9 cellular contexts compared by ENCODE assay signal in the genomic region with DNA sequence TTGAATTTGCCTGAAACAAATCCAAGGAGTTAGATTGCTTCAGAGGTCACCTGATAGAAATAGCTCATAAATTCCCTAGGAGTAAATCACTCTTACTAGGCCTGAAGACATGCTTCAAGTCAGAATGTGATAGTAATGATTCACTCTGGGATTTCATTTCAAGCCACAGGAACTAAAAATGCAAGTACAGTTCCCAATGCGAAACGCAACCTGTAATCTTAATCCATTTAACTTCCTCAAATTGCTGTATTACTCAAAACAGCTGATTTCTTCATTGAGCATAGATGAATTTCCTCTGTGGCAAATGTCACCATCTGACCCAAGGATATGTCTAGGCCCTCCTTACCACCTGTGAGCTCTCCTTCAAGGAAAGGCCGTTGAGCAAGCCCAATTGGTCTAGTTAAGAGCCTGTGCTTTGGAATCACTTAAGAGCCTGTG. TPM values are rescaled to one million over a fixed set of nuclear protein-coding genes. Genes with fewer than 3 reads are reported as not detected.
DNase-seq lines count a peak whose midpoint lies in the region; ATAC-seq and TF ChIP-seq lines count a peak whose summit lies in the region.
"Had no signal": no experiment of that assay in that cellular context is flagged by ENCODE, and none has a peak within 500 bp of the region (broad histone marks: within the 10 kb centered on the region; RNA-seq: fewer than 3 reads in every experiment).

No MANE protein-coding gene starts in this region.

- H3K27me3 ChIP-seq in BJ (ENCODE audit: control insufficient read depth, insufficient read depth, low read length), result no peaks in the 10 kb centered on the region
- H3K27me3 ChIP-seq in mammary epithelial cell (ENCODE audit: insufficient read depth, low read length), result no peaks in the 10 kb centered on the region
- no peaks in the 10 kb centered on the region for H3K27me3 ChIP-seq in ovary
- H3K27me3 ChIP-seq: cardiac muscle cell had no signal

- H3K36me3 Mint-ChIP-seq in activated T-helper 1 cell treated with anti-CD3 and anti-CD28 coated beads, Interleukin-12 subunit alpha, Interleukin-12 subunit beta, Interleukin-2, Interleukin-4 antibody, amounts not matched to agents 30 ng/mL and 10 ng/mL and 1 ng/mL, durations not matched to agents 14 hours and 24 hours and 36 hours (ENCODE audit: low read depth), result no peaks in the 10 kb centered on the region
- H3K36me3 Mint-ChIP-seq in effector memory CD8-positive, alpha-beta T cell (ENCODE audit: insufficient read depth), result no peaks in the 10 kb centered on the region

- POLR2A ChIA-PET in BJ (lab: Charles Lee), result interaction anchor here (0.6 to 0.7 kb wide), 3 partner anchors 25 to 66 kb away, joined by 3 to 4 read pairs (median 4); no protein-coding TSS in a partner anchor

- H3K27me3 Mint-ChIP-seq in activated T-helper 1 cell treated with anti-CD3 and anti-CD28 coated beads, Interleukin-12 subunit alpha, Interleukin-12 subunit beta, Interleukin-2, Interleukin-4 antibody, amounts not matched to agents 30 ng/mL and 10 ng/mL and 1 ng/mL, durations not matched to agents 14 hours and 24 hours and 36 hours (ENCODE audit: insufficient read depth), result peaks cover 32% of the 10 kb centered on the region
- no peaks in the 10 kb centered on the region for H3K27me3 Mint-ChIP-seq in effector memory CD8-positive, alpha-beta T cell

- H3K4me1 ChIP-seq in mammary epithelial cell (ENCODE audit: insufficient read depth, low read length) (no peaks in the 10 kb centered on the region), ovary (ENCODE audit: insufficient read depth) (no peaks in the 10 kb centered on the region)

- CTCF ChIA-PET in BJ (lab: Yijun Ruan, JAX) (no interaction called here), mammary epithelial cell (lab: Charles Lee; ENCODE audit: low non-redundant PET) (no interaction called here)

- H3K36me3 ChIP-seq in BJ (ENCODE audit: control insufficient read depth, insufficient read depth, low read length) (no peaks in the 10 kb centered on the region), mammary epithelial cell (ENCODE audit: insufficient read depth, low read length) (no peaks in the 10 kb centered on the region), ovary (no peaks in the 10 kb centered on the region)
- H3K36me3 ChIP-seq: cardiac muscle cell had no signal

- no peaks in the 10 kb centered on the region for H4K20me1 ChIP-seq in mammary epithelial cell (ENCODE audit: insufficient read depth, low read length)

- no peak overlapping the region for H2AFZ ChIP-seq in mammary epithelial cell (ENCODE audit: low read depth, low read length)

- no peak overlapping the region for H3K4me2 ChIP-seq in mammary epithelial cell (ENCODE audit: insufficient read depth, low read depth, low read length)

- H3K9me3 ChIP-seq in mammary epithelial cell (replicated peaks; ENCODE audit: insufficient read depth, low read length) (no peaks in the 10 kb centered on the region), ovary (no peaks in the 10 kb centered on the region)

- no peak overlapping the region for H3K27ac ChIP-seq in mammary epithelial cell (ENCODE audit: insufficient read depth, low read depth, low read length)
- H3K27ac ChIP-seq in ovary, result no peak overlapping the region
- H3K27ac ChIP-seq: cardiac muscle cell had no signal

- no peak overlapping the region for H3K9ac ChIP-seq in mammary epithelial cell (ENCODE audit: insufficient read depth, low read length)

- no peaks in the 10 kb centered on the region for H3K79me2 ChIP-seq in mammary epithelial cell (ENCODE audit: insufficient read depth, low read length)

- peaks cover 23% of the 10 kb centered on the region for H3K4me1 Mint-ChIP-seq in activated T-helper 1 cell treated with anti-CD3 and anti-CD28 coated beads, Interleukin-12 subunit alpha, Interleukin-12 subunit beta, Interleukin-2, Interleukin-4 antibody, amounts not matched to agents 30 ng/mL and 10 ng/mL and 1 ng/mL, durations not matched to agents 14 hours and 24 hours and 36 hours (ENCODE audit: low read depth)
- H3K4me1 Mint-ChIP-seq in effector memory CD8-positive, alpha-beta T cell (ENCODE audit: low read depth in 2 of 2), result no peaks in the 10 kb centered on the region

- TF ChIP-seq CTCF in BJ (IDR thresholded peaks at IDR 0.05; ENCODE audit: insufficient read depth, low read depth, low read length) (no peak), mammary epithelial cell (conservative IDR thresholded peaks at IDR 0.05 in 1 of 2, IDR thresholded peaks at IDR 0.05 in 1 of 2; ENCODE audit: extremely low read depth in 1 of 2, insufficient read depth in 1 of 2, low read depth in 1 of 2, low read length in 2 of 2) (no peak), ovary (IDR thresholded peaks at IDR 0.05) (no peak)

- H3K4me3 ChIP-seq in BJ (ENCODE audit: low read depth, low read length) (no peak overlapping the region), mammary epithelial cell (replicated peaks in 1 of 3; ENCODE audit: insufficient read depth in 1 of 3, low read depth in 2 of 3, low read length in 3 of 3) (no peak overlapping the region), ovary (no peak overlapping the region)
- H3K4me3 ChIP-seq: cardiac muscle cell had no signal

- in situ Hi-C loops in mammary epithelial cell (cut with MboI; ENCODE audit: low sequenced_read_pairs in 2 of 2), result no loop called here

- dilution Hi-C loops in mammary epithelial cell (cut with HindIII; ENCODE audit: low sequenced_read_pairs), result no loop called here

- no TSS peak for BruUV-seq in mammary epithelial cell (replicated peaks; lab: Mats Ljungman, UMichigan)

- TF ChIP-seq POLR2A in ovary (IDR thresholded peaks at IDR 0.05), result no peak

- H3K27ac Mint-ChIP-seq in activated T-helper 1 cell treated with anti-CD3 and anti-CD28 coated beads, Interleukin-12 subunit alpha, Interleukin-12 subunit beta, Interleukin-2, Interleukin-4 antibody, amounts not matched to agents 30 ng/mL and 10 ng/mL and 1 ng/mL, durations not matched to agents 14 hours and 24 hours and 36 hours, result no peak overlapping the region
- H3K27ac Mint-ChIP-seq in effector memory CD8-positive, alpha-beta T cell, result no peak overlapping the region

- intact Hi-C loops in mammary epithelial cell (cut with micrococcal nuclease), result no loop called here
- intact Hi-C loops in activated T-helper 1 cell treated with anti-CD3 and anti-CD28 coated beads, Interleukin-12 subunit alpha, Interleukin-12 subunit beta, Interleukin-2, Interleukin-4 antibody, amounts not matched to agents 30 ng/mL and 10 ng/mL and 1 ng/mL, durations not matched to agents 14 hours and 24 hours and 36 hours (cut with micrococcal nuclease), result loop anchor here (1.0 to 2.0 kb wide), 9 partner anchors 8 to 121 kb away; no protein-coding TSS in a partner anchor
- intact Hi-C loops in ovary (cut with DNase I), result no loop called here

- no peak overlapping the region for H3K4me3 Mint-ChIP-seq in activated T-helper 1 cell treated with anti-CD3 and anti-CD28 coated beads, Interleukin-12 subunit alpha, Interleukin-12 subunit beta, Interleukin-2, Interleukin-4 antibody, amounts not matched to agents 30 ng/mL and 10 ng/mL and 1 ng/mL, durations not matched to agents 14 hours and 24 hours and 36 hours
- no peak overlapping the region for H3K4me3 Mint-ChIP-seq in effector memory CD8-positive, alpha-beta T cell

- TF ChIP-seq EP300 in ovary (IDR thresholded peaks at IDR 0.05), result no peak

- 84% methylated on average over 3 of the region's 3 CpGs for WGBS in mammary epithelial cell (ENCODE audit: low coverage, missing lambda C conversion rate)
- 56 to 92% (median 91%) methylated on average over 3 of the region's 3 CpGs for WGBS in ovary, 3 donors

- peak; percentile 67 for ATAC-seq in GM19455 (IDR thresholded peaks at IDR 0.05; ENCODE audit: unreplicated experiment)
- peak; percentile 77 for ATAC-seq in HG03460 (IDR thresholded peaks at IDR 0.05; ENCODE audit: unreplicated experiment)
- ATAC-seq in effector memory CD8-positive, alpha-beta T cell (replicated peaks), result no peak

- DNase-seq in BJ (ENCODE audit: low read depth), result peak; percentile 70
- peak; percentile 80 for DNase-seq in mammary epithelial cell
- DNase-seq in activated T-helper 1 cell treated with anti-CD3 and anti-CD28 coated beads, Interleukin-12 subunit alpha, Interleukin-12 subunit beta, Interleukin-2, Interleukin-4 antibody, amounts not matched to agents 30 ng/mL and 10 ng/mL and 1 ng/mL, durations not matched to agents 14 hours and 24 hours and 36 hours (ENCODE audit: low spot score), result no peak
- DNase-seq in NCI-H82 treated with DMSO at 0.1 percent for 48 hours (lab: John Stamatoyannopoulos, UW; ENCODE audit: unreplicated experiment), result no peak
- DNase-seq in effector memory CD8-positive, alpha-beta T cell, result no peak
- DNase-seq in ovary, result no peak

- no peaks in the 10 kb centered on the region for H3K9me3 Mint-ChIP-seq in activated T-helper 1 cell treated with anti-CD3 and anti-CD28 coated beads, Interleukin-12 subunit alpha, Interleukin-12 subunit beta, Interleukin-2, Interleukin-4 antibody, amounts not matched to agents 30 ng/mL and 10 ng/mL and 1 ng/mL, durations not matched to agents 14 hours and 24 hours and 36 hours
- H3K9me3 Mint-ChIP-seq in effector memory CD8-positive, alpha-beta T cell, result no peaks in the 10 kb centered on the region

RNA-seq across cellular contexts. Expression of gene IL6ST, which starts 32.1 kb away (rescaled TPM):
- polyA plus RNA-seq in BJ (2011; rRNA removed), result 167 and 330 TPM in 2 replicates
- 206 and 254 TPM in 2 replicates for polyA minus RNA-seq in BJ (2011; rRNA and poly(A)+ RNA removed)
- total RNA-seq in mammary epithelial cell, result 100 to 1,000 TPM; 103 to 108 TPM
- polyA plus RNA-seq in mammary epithelial cell, result 54.0 TPM
- 172 TPM for polyA minus RNA-seq in mammary epithelial cell
- total RNA-seq in activated T-helper 1 cell treated with anti-CD3 and anti-CD28 coated beads, Interleukin-12 subunit alpha, Interleukin-12 subunit beta, Interleukin-2, Interleukin-4 antibody, amounts not matched to agents 30 ng/mL and 10 ng/mL and 1 ng/mL, durations not matched to agents 14 hours and 24 hours and 36 hours, result 85.8 and 86.1 TPM in 2 replicates
- 100 to 1,000 TPM; 142 to 406 (median 186) TPM for total RNA-seq in ovary
- 100 to 1,000 TPM in 1 of 2 donors, 10 to 100 TPM in 1; 45.9 to 123 TPM for polyA plus RNA-seq in ovary

Comparison
In these comparisons a context has a peak if more than half of its experiments do, and no peak if none do; other contexts are left out.
1. DNase-seq: peak in BJ (single experiment) and mammary epithelial cell (single experiment); none in activated T-helper 1 cell treated with anti-CD3 and anti-CD28 coated beads, Interleukin-12 subunit alpha, Interleukin-12 subunit beta, Interleukin-2, Interleukin-4 antibody, amounts not matched to agents 30 ng/mL and 10 ng/mL and 1 ng/mL, durations not matched to agents 14 hours and 24 hours and 36 hours (single experiment), NCI-H82 treated with DMSO at 0.1 percent for 48 hours (single experiment), effector memory CD8-positive, alpha-beta T cell (0 of 3) and ovary (0 of 5).